ENCODE assay signal across 20 cellular contexts in the genomic region with DNA sequence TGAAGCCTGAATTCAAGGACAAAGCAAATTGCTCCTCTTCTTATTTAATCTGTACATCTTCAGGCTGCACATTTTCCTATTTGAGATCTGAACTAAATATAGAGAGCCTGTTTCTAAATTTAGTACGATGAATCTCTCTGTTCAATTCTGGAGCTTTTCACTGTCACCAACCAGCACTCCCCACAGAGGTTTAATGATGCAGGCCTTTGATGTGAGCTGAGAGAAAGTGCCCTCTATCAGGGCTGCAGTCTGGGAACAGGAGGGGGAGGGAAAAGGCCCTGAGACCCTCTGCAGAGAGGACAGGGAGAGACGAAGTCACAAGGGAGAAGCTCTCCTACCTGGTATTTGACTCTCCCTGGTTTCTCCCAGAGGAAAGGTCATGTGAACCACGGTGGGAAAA.
"Had no signal": no experiment of that assay in that cellular context is flagged by ENCODE, and none has a peak within 500 bp of the region (broad histone marks: within the 10 kb centered on the region; RNA-seq: fewer than 3 reads in every experiment).

No MANE protein-coding gene starts in this region.

- H3K4me1 Mint-ChIP-seq: immature natural killer cell; memory B cell; mesothelial cell of epicardium; nephron; stimulated activated effector memory CD8-positive, alpha-beta T cell treated with anti-CD3 and anti-CD28 coated beads, Interleukin-12 subunit alpha, Interleukin-12 subunit beta, amount 100 ng/mL, for 72 hours had no signal

- H3K4me3 ChIP-seq: left ventricle myocardium inferior, lower lobe of right lung, ovary, right lobe of liver, tibial artery, upper lobe of left lung, vagina had no signal

- H3K9me3 Mint-ChIP-seq: immature natural killer cell had no signal

- H3K9me3 ChIP-seq: left ventricle myocardium inferior, lower lobe of right lung, ovary, right lobe of liver, upper lobe of left lung, vagina had no signal

- FAIRE-seq: endometrium, keratinocyte had no signal

- DNase-seq: effector memory CD4-positive, alpha-beta T cell; immature natural killer cell; left ventricle myocardium inferior; lower lobe of right lung; ovary; stimulated activated CD4-positive, alpha-beta T cell treated with anti-CD3 and anti-CD28 coated beads, Interleukin-4, amount 100 ng/mL, for 1 hour; stimulated activated CD8-positive, alpha-beta memory T cell treated with anti-CD3 and anti-CD28 coated beads, Interleukin-4, amount 100 ng/mL, for 48 hours; stimulated activated naive CD8-positive, alpha-beta T cell treated with anti-CD3 and anti-CD28 coated beads, Interleukin-15, Interleukin-2, amounts not matched to agents 100 U/mL and 50 U/mL, for 24 hours; tibial artery; upper lobe of left lung had no signal

- H3K4me1 ChIP-seq: lower lobe of right lung, right lobe of liver, tibial artery, upper lobe of left lung, vagina had no signal

- H3K4me3 Mint-ChIP-seq: immature natural killer cell; memory B cell; mesothelial cell of epicardium; nephron; stimulated activated effector memory CD8-positive, alpha-beta T cell treated with anti-CD3 and anti-CD28 coated beads, Interleukin-12 subunit alpha, Interleukin-12 subunit beta, amount 100 ng/mL, for 72 hours had no signal

- H3K36me3 ChIP-seq: left ventricle myocardium inferior, lower lobe of right lung, ovary, right lobe of liver, tibial artery, upper lobe of left lung, vagina had no signal

- H3K27me3 ChIP-seq: ovary, right lobe of liver, upper lobe of left lung, vagina had no signal

- H3K27ac Mint-ChIP-seq: immature natural killer cell; memory B cell; mesothelial cell of epicardium; nephron; progenitor cell of endocrine pancreas; stimulated activated effector memory CD8-positive, alpha-beta T cell treated with anti-CD3 and anti-CD28 coated beads, Interleukin-12 subunit alpha, Interleukin-12 subunit beta, amount 100 ng/mL, for 72 hours had no signal

- H3K27ac ChIP-seq: left ventricle myocardium inferior, lower lobe of right lung, ovary, right lobe of liver, tibial artery, upper lobe of left lung, vagina had no signal

- H3K36me3 Mint-ChIP-seq: immature natural killer cell; memory B cell; mesothelial cell of epicardium; stimulated activated effector memory CD8-positive, alpha-beta T cell treated with anti-CD3 and anti-CD28 coated beads, Interleukin-12 subunit alpha, Interleukin-12 subunit beta, amount 100 ng/mL, for 72 hours had no signal

- ATAC-seq: esophagus mucosa; lower lobe of right lung; stimulated activated effector memory CD8-positive, alpha-beta T cell treated with anti-CD3 and anti-CD28 coated beads, Interleukin-12 subunit alpha, Interleukin-12 subunit beta, amount 100 ng/mL, for 72 hours; stimulated activated naive CD8-positive, alpha-beta T cell treated with anti-CD3 and anti-CD28 coated beads, Interleukin-15, Interleukin-2, amounts not matched to agents 100 U/mL and 50 U/mL, for 24 hours had no signal
